8 cellular contexts compared by ENCODE assay signal in the genomic region with DNA sequence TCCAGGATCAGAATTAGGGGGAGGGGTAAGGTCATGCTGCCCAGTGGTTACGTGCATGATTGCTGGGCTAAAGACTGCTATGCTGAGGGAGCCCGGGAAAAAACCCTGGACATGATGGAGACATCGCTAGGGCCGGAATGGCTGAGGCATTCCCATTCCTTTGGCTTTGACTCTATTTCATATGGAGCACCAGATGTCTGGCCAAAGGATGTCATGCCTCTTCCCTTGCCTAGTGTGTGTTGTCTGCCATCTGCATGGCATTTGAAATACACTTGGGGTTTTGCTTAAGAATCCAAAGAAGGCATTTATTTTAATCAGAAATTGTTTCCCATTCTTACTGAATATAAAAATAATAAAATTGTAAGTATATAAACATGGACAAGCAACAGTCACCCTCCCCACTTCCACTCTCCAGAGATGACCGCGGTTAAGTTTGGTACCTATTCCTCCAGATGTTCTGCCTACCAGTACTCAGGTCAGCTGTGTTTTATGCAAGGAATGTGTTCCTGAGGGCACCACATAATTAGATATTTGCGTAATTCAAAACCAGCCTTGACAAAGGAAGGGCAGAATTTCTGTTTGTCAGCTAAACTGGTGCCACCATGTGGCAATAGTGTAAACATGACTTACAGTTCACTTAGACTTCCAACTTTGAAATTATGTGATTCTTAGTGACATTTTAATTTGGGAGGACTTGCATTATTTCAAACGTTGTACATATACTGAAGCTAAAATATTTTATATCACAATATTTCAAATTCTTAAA.
DNase-seq lines count a peak whose midpoint lies in the region; TF ChIP-seq lines count a peak whose summit lies in the region.

No MANE protein-coding gene starts in this region.

- H3K4me3 Mint-ChIP-seq in brain (no peak overlapping the region), endothelial cell (ENCODE audit: unreplicated experiment) (no peak overlapping the region)

- TF ChIP-seq CTCF in GM10248 (IDR thresholded peaks at IDR 0.05; ENCODE audit: control extremely low read depth, extremely low read depth, low read depth, missing control alignments) (peak; percentile 37), brain (conservative IDR thresholded peaks at IDR 0.05) (peak; percentile 41 to 57), endothelial cell (IDR thresholded peaks at IDR 0.05; ENCODE audit: unreplicated experiment) (no peak)

- peak; percentile 44 for DNase-seq in A172 (ENCODE audit: low spot score)
- DNase-seq in GM10248 (ENCODE audit: extremely low spot score), result peak; percentile 19
- DNase-seq in NCI-H1694 (lab: John Stamatoyannopoulos, UW), result peak; percentile 4
- peak; percentile 10 for DNase-seq in middle frontal gyrus (ENCODE audit: extremely low spot score, low spot score)
- DNase-seq in activated CD4-positive, CD25-positive, alpha-beta regulatory T cell treated with anti-CD3 and anti-CD28 coated beads, Interleukin-2, amount 50 U/mL, for 72 hours, result no peak
- no peak for DNase-seq in DMS79 (lab: John Stamatoyannopoulos, UW)
- DNase-seq in endothelial cell (ENCODE audit: low spot score), result no peak

- no peaks in the 10 kb centered on the region for H3K36me3 Mint-ChIP-seq in brain
- no peaks in the 10 kb centered on the region for H3K36me3 Mint-ChIP-seq in endothelial cell (ENCODE audit: low read depth, unreplicated experiment)

- H3K27me3 Mint-ChIP-seq in brain, result peaks cover under 1% of the 10 kb centered on the region
- H3K27me3 Mint-ChIP-seq in endothelial cell (ENCODE audit: unreplicated experiment), result peaks cover 3% of the 10 kb centered on the region

- H3K9me3 Mint-ChIP-seq in brain (peaks cover 0 to under 1% (median 0%) of the 10 kb centered on the region in 5 experiments), endothelial cell (ENCODE audit: unreplicated experiment) (no peaks in the 10 kb centered on the region)

- CTCF ChIA-PET in GM10248 (lab: Yijun Ruan, JAX), result interaction anchor here (0.6 to 4.3 kb wide), 5 partner anchors 19 to 272 kb away, joined by 3 to 24 read pairs (median 3); no protein-coding TSS in a partner anchor

- POLR2A ChIA-PET in GM10248 (lab: Yijun Ruan, JAX), result no interaction called here

- no peaks in the 10 kb centered on the region for H3K4me1 Mint-ChIP-seq in brain
- peaks cover 2% of the 10 kb centered on the region for H3K4me1 Mint-ChIP-seq in endothelial cell (ENCODE audit: unreplicated experiment)

- H3K27ac Mint-ChIP-seq in brain, result no peak overlapping the region
- H3K27ac Mint-ChIP-seq in endothelial cell (ENCODE audit: unreplicated experiment), result no peak overlapping the region

Comparison
In these comparisons a context has a peak if more than half of its experiments do, and no peak if none do; other contexts are left out.
1. DNase-seq: peak in A172 (single experiment), GM10248 (single experiment), NCI-H1694 (single experiment) and middle frontal gyrus (single experiment); none in activated CD4-positive, CD25-positive, alpha-beta regulatory T cell treated with anti-CD3 and anti-CD28 coated beads, Interleukin-2, amount 50 U/mL, for 72 hours (single experiment), DMS79 (single experiment) and endothelial cell (single experiment).